In the genomic region with DNA sequence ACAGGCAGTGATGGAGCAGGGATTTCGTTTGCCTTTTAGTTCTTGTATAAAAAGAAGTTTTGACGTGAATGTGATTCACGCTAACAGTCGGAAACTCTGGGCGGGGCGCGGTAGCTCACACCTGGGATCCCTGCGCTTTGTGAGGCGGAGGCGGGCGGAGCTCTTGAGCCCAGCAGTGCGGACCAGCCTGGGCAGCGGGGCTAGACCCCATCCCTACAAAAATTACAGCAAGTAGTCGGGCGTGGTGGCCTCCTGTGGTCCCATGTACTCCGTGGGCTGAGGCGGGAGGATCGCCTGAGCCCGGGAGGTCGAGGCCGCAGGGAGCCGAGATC, we compare ENCODE assay signal across 7 cellular contexts.
DNase-seq lines count a peak whose midpoint lies in the region; ATAC-seq, FAIRE-seq and TF ChIP-seq lines count a peak whose summit lies in the region.
"Not testable (repeated sequence)": the region's sequence is repeated elsewhere in the genome, so short reads cannot be mapped to it uniquely, and the experiment has no call there.

No MANE protein-coding gene starts in this region.

- H3K4me3 Mint-ChIP-seq in activated T-helper 2 cell treated with anti-CD3 and anti-CD28 coated beads, Interferon-gamma antibody, Interleukin-2, Interleukin-4, amounts not matched to agents 10 μg/mL and 5 μg/mL and 100 μg/mL, durations not matched to agents 14 hours and 24 hours and 36 hours (ENCODE audit: low read depth), result peak overlapping the region; percentile 26

- BruUV-seq in HepG2 (replicated peaks; lab: Mats Ljungman, UMichigan), result not testable (repeated sequence)

- in situ Hi-C loops in HepG2 (cut with HindIII; ENCODE audit: extremely low pct_ligation_motif_present, low pct_unique_long_range_greater_than_20kb), result not testable (repeated sequence)

- TF ChIP-seq EP300 in HepG2 (IDR thresholded peaks at IDR 0.05; ENCODE audit: low read depth in 2 of 2, low read length in 2 of 2); HepG2 (CRISPR knock-in tag; IDR thresholded peaks at IDR 0.05; ENCODE audit: borderline replicate concordance): not testable (repeated sequence)

- POLR2A ChIA-PET in HepG2 (lab: Yijun Ruan, JAX), result interaction anchor here (0.6 kb wide), 1 partner anchor 1700 kb away, joined by 5 read pairs; no protein-coding TSS in a partner anchor

- H3K36me3 ChIP-seq in HepG2 (replicated peaks in 1 of 2; ENCODE audit: control insufficient read depth in 1 of 2, insufficient read depth in 2 of 2, low read length in 2 of 2), result not testable (repeated sequence)

- H3K36me3 Mint-ChIP-seq in activated T-helper 2 cell treated with anti-CD3 and anti-CD28 coated beads, Interferon-gamma antibody, Interleukin-2, Interleukin-4, amounts not matched to agents 10 μg/mL and 5 μg/mL and 100 μg/mL, durations not matched to agents 14 hours and 24 hours and 36 hours (ENCODE audit: low read depth), result peaks cover 10% of the 10 kb centered on the region

- H4K20me1 ChIP-seq in HepG2 (ENCODE audit: insufficient read depth, low read length), result not testable (repeated sequence)

- CTCF ChIA-PET in HepG2 (lab: Yijun Ruan, JAX; ENCODE audit: low intra/inter-chr PET ratio, low total read pairs), result not testable (repeated sequence)

- H3K27me3 ChIP-seq in HepG2 (ENCODE audit: control insufficient read depth in 1 of 2, insufficient read depth in 2 of 2, low read length in 2 of 2), result not testable (repeated sequence)

- not testable (repeated sequence) for H3K9me3 Mint-ChIP-seq in activated T-helper 2 cell treated with anti-CD3 and anti-CD28 coated beads, Interferon-gamma antibody, Interleukin-2, Interleukin-4, amounts not matched to agents 10 μg/mL and 5 μg/mL and 100 μg/mL, durations not matched to agents 14 hours and 24 hours and 36 hours

- DNase-seq in activated T-helper 2 cell treated with anti-CD3 and anti-CD28 coated beads, Interferon-gamma antibody, Interleukin-2, Interleukin-4, amounts not matched to agents 10 μg/mL and 5 μg/mL and 100 μg/mL, durations not matched to agents 14 hours and 24 hours and 36 hours (ENCODE audit: low spot score); HepG2 (ENCODE audit: low spot score): not testable (repeated sequence)

- not testable (repeated sequence) for TF ChIP-seq RAD21 in HepG2 (CRISPR knock-in tag; IDR thresholded peaks at IDR 0.05)

- H3K4me1 Mint-ChIP-seq in activated T-helper 2 cell treated with anti-CD3 and anti-CD28 coated beads, Interferon-gamma antibody, Interleukin-2, Interleukin-4, amounts not matched to agents 10 μg/mL and 5 μg/mL and 100 μg/mL, durations not matched to agents 14 hours and 24 hours and 36 hours (ENCODE audit: low read depth), result peaks cover 17% of the 10 kb centered on the region

- not testable (repeated sequence) for H2AFZ ChIP-seq in HepG2 (ENCODE audit: low read length)

- TF ChIP-seq POLR2A in HepG2 (IDR thresholded peaks at IDR 0.05; ENCODE audit: insufficient read depth in 1 of 2, low read depth in 2 of 2, low read length in 2 of 2), result not testable (repeated sequence)

- H3K9me3 ChIP-seq in HepG2 (ENCODE audit: low read length), result not testable (repeated sequence)

- FAIRE-seq in HepG2 (lab: Jason Lieb, UNC), result not testable (repeated sequence)

- intact Hi-C loops in activated T-helper 2 cell treated with anti-CD3 and anti-CD28 coated beads, Interferon-gamma antibody, Interleukin-2, Interleukin-4, amounts not matched to agents 10 μg/mL and 5 μg/mL and 100 μg/mL, durations not matched to agents 14 hours and 24 hours and 36 hours (cut with micrococcal nuclease); HepG2 (cut with micrococcal nuclease; ENCODE audit: unreplicated experiment): not testable (repeated sequence)

- not testable (repeated sequence) for H3K4me3 ChIP-seq in HepG2 (replicated peaks in 1 of 3; ENCODE audit: insufficient read depth in 1 of 3, low read depth in 2 of 3, low read length in 3 of 3)

- H3K9ac ChIP-seq in HepG2 (ENCODE audit: insufficient read depth, low read depth, low read length), result not testable (repeated sequence)

- not testable (repeated sequence) for H3K27me3 Mint-ChIP-seq in activated T-helper 2 cell treated with anti-CD3 and anti-CD28 coated beads, Interferon-gamma antibody, Interleukin-2, Interleukin-4, amounts not matched to agents 10 μg/mL and 5 μg/mL and 100 μg/mL, durations not matched to agents 14 hours and 24 hours and 36 hours (ENCODE audit: low read depth)

- peak; percentile 3 for ATAC-seq in GM18508 (IDR thresholded peaks at IDR 0.05; ENCODE audit: insufficient read depth, unreplicated experiment)
- ATAC-seq in GM19395 (IDR thresholded peaks at IDR 0.05; ENCODE audit: unreplicated experiment), result peak; percentile 18
- ATAC-seq in GM21717 (IDR thresholded peaks at IDR 0.05; ENCODE audit: unreplicated experiment), result peak; percentile 33
- peak; percentile 20 for ATAC-seq in HG02981 (IDR thresholded peaks at IDR 0.05; ENCODE audit: unreplicated experiment)
- ATAC-seq in HG03520 (IDR thresholded peaks at IDR 0.05; ENCODE audit: unreplicated experiment), result peak; percentile 22
- ATAC-seq in HepG2, result peak; percentile 14

- not testable (repeated sequence) for TF ChIP-seq CTCF in HepG2 (CRISPR knock-in tag; IDR thresholded peaks at IDR 0.05)

- not testable (repeated sequence) for H3K79me2 ChIP-seq in HepG2 (ENCODE audit: insufficient read depth, low read length)

- not testable (repeated sequence) for H3K4me2 ChIP-seq in HepG2 (ENCODE audit: low read depth, low read length)

- H3K27ac Mint-ChIP-seq in activated T-helper 2 cell treated with anti-CD3 and anti-CD28 coated beads, Interferon-gamma antibody, Interleukin-2, Interleukin-4, amounts not matched to agents 10 μg/mL and 5 μg/mL and 100 μg/mL, durations not matched to agents 14 hours and 24 hours and 36 hours, result not testable (repeated sequence)

- H3K27ac ChIP-seq in HepG2 (ENCODE audit: extremely low read length, insufficient read depth, low read length), result not testable (repeated sequence)

- 0% methylated on average over 1 of the region's 22 CpGs for WGBS in HepG2 (ENCODE audit: low lambda C conversion rate)

- H3K4me1 ChIP-seq in HepG2 (ENCODE audit: insufficient read depth, low read length), result not testable (repeated sequence)
